1 cellular context compared by ENCODE assay signal in the genomic region with DNA sequence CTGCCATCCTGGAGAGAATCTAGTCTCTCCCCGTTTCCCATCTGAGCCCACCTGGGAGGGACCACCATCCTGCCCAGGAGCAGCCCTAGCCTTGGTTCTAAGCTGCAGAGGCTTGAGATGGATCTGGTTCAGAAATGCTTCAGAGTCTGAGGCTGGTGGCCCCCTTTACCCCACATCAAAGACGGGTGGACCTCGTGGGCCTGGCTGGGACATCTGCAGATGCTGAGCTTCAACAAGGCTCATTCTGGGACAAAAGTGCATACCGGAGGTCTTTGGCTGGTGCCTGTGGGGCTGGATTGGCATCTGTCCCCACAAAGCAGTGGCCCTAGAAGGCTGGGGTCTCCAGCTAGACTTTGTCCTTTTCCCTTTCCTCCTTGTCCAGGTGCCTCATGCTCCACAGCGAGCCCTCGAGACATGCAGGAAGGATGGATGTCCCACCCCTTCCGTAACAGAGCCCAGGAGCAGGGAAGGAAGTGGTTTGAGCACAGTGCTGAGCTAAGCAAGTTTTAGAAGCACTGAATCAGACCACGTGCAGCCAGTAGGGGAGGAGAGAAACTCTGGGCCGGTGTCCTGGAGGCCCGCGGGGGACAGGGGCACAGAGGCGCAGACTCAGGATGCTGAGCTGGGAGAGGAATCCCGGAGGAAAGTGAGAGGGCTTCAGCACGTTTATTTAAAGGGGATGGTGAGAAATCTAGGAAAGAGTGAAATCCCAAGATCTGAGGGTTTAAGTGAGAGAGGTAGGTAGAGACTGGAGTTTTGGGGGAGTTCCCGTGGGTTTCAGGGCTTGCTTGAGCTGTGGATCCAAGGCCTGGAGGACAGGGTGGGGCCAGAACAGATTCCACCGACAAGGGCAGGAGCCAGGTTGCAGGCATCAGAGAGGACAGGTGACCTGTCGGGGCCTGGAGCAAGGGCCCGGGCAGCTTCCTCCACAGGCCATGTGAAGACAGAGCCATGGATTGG.
TF ChIP-seq lines count a peak whose summit lies in the region.

No MANE protein-coding gene starts in this region.

TF ChIP-seq in GM12878, 131 proteins besides CTCF, POLR2A, EP300 and RAD21 (continued from another document and continues in another):
- 0 out of 2 replicates have a peak, but pooled peaks have one; percentile 53 for TF ChIP-seq ELK1 (IDR thresholded peaks at IDR 0.05; ENCODE audit: low read depth, low read length)
- TF ChIP-seq RCOR1 (conservative IDR thresholded peaks at IDR 0.05; ENCODE audit: low read depth, low read length): no peak
- TF ChIP-seq HDGF (IDR thresholded peaks at IDR 0.05): peak; percentile 87
- peak; percentile 22; the same call in 1 of the 3 replicates for TF ChIP-seq POU2F2 (IDR thresholded peaks at IDR 0.05; ENCODE audit: borderline replicate concordance, low read depth, low read length)
- TF ChIP-seq GATAD2B (conservative IDR thresholded peaks at IDR 0.05; ENCODE audit: low read depth): peak; percentile 44; the same call in 1 of the 2 replicates
- no peak for TF ChIP-seq ZBED1 (IDR thresholded peaks at IDR 0.05; ENCODE audit: borderline replicate concordance)
- TF ChIP-seq, protein P1, sequence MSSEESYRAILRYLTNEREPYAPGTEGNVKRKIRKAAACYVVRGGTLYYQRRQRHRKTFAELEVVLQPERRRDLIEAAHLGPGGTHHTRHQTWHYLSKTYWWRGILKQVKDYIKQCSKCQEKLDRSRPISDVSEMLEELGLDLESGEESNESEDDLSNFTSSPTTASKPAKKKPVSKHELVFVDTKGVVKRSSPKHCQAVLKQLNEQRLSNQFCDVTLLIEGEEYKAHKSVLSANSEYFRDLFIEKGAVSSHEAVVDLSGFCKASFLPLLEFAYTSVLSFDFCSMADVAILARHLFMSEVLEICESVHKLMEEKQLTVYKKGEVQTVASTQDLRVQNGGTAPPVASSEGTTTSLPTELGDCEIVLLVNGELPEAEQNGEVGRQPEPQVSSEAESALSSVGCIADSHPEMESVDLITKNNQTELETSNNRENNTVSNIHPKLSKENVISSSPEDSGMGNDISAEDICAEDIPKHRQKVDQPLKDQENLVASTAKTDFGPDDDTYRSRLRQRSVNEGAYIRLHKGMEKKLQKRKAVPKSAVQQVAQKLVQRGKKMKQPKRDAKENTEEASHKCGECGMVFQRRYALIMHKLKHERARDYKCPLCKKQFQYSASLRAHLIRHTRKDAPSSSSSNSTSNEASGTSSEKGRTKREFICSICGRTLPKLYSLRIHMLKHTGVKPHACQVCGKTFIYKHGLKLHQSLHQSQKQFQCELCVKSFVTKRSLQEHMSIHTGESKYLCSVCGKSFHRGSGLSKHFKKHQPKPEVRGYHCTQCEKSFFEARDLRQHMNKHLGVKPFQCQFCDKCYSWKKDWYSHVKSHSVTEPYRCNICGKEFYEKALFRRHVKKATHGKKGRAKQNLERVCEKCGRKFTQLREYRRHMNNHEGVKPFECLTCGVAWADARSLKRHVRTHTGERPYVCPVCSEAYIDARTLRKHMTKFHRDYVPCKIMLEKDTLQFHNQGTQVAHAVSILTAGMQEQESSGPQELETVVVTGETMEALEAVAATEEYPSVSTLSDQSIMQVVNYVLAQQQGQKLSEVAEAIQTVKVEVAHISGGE (CRISPR knock-in tag; IDR thresholded peaks at IDR 0.05): no peak
- TF ChIP-seq CBX3 (IDR thresholded peaks at IDR 0.05; ENCODE audit: borderline replicate concordance, low read depth): no peak
- TF ChIP-seq BACH1 (IDR thresholded peaks at IDR 0.05; ENCODE audit: borderline replicate concordance): peak; percentile 22
- TF ChIP-seq SMC3 (IDR thresholded peaks at IDR 0.05; ENCODE audit: borderline replicate concordance, low read length): 0 out of 2 replicates have a peak, but pooled peaks have one; percentile 14
- TF ChIP-seq PAX5 (IDR thresholded peaks at IDR 0.05; ENCODE audit: borderline replicate concordance, low read depth, low read length): no peak
- peak; percentile 66 to 67; a peak in 2 of 4 replicates for TF ChIP-seq IKZF2 (IDR thresholded peaks at IDR 0.05)
- TF ChIP-seq MYC (IDR thresholded peaks at IDR 0.05; ENCODE audit: insufficient read depth, insufficient read length, insufficient replicate concordance, low read length, severe bottlenecking): peak; percentile 52
- TF ChIP-seq TCF12 (IDR thresholded peaks at IDR 0.05; ENCODE audit: low read depth, low read length): 0 out of 2 replicates have a peak, but pooled peaks have one; percentile 14
- TF ChIP-seq POLR2AphosphoS5 (IDR thresholded peaks at IDR 0.05; ENCODE audit: low read length): peak; percentile 71; the same call in 1 of the 2 replicates
- peak; percentile 63; the same call in 1 of the 2 replicates for TF ChIP-seq ZBTB40 (IDR thresholded peaks at IDR 0.05; ENCODE audit: borderline replicate concordance)
- 0 out of 2 replicates have a peak, but pooled peaks have one; percentile 20 for TF ChIP-seq CBFB (IDR thresholded peaks at IDR 0.05; ENCODE audit: low read depth)
- TF ChIP-seq PKNOX1 (IDR thresholded peaks at IDR 0.05): peak; percentile 30; the same call in 1 of the 2 replicates
- TF ChIP-seq, protein P2, sequence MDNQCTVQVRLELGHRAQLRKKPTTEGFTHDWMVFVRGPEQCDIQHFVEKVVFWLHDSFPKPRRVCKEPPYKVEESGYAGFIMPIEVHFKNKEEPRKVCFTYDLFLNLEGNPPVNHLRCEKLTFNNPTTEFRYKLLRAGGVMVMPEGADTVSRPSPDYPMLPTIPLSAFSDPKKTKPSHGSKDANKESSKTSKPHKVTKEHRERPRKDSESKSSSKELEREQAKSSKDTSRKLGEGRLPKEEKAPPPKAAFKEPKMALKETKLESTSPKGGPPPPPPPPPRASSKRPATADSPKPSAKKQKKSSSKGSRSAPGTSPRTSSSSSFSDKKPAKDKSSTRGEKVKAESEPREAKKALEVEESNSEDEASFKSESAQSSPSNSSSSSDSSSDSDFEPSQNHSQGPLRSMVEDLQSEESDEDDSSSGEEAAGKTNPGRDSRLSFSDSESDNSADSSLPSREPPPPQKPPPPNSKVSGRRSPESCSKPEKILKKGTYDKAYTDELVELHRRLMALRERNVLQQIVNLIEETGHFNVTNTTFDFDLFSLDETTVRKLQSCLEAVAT (IDR thresholded peaks at IDR 0.05): peak; percentile 38; the same call in 1 of the 2 replicates
- TF ChIP-seq LARP7 (IDR thresholded peaks at IDR 0.05): 0 out of 2 replicates have a peak, but pooled peaks have one; percentile 8
- TF ChIP-seq IRF5 (IDR thresholded peaks at IDR 0.05; ENCODE audit: borderline replicate concordance): no peak
- peak; percentile 85 for TF ChIP-seq USF1 (IDR thresholded peaks at IDR 0.05; ENCODE audit: borderline replicate concordance, extremely low read length, insufficient read depth, low read depth, low read length)
- peak; percentile 56; the same call in 1 of the 2 replicates for TF ChIP-seq RELB (IDR thresholded peaks at IDR 0.05; ENCODE audit: low read depth)
- peak; percentile 83 for TF ChIP-seq IKZF1 (conservative IDR thresholded peaks at IDR 0.05)
- peak; percentile 75 for TF ChIP-seq USF2 (IDR thresholded peaks at IDR 0.05; ENCODE audit: borderline replicate concordance, low read depth, low read length)
- no peak for TF ChIP-seq JUNB (IDR thresholded peaks at IDR 0.05)
